Comparison of ENCODE assay signal across 8 cellular contexts in genomic region chr6:138691595-138692057, GRCh38.
DNase-seq lines count a peak whose midpoint lies in the region; ATAC-seq and TF ChIP-seq lines count a peak whose summit lies in the region.

No MANE protein-coding gene starts in this region.

- H3K9ac ChIP-seq in HUES6 (ENCODE audit: low read length) = peak overlapping the region; percentile 93

- peaks cover 5% of the 10 kb centered on the region; the same call in 1 of the 2 replicates for H3K4me1 ChIP-seq in HUES6 (ENCODE audit: control insufficient read depth, insufficient read depth, low read length)
- peaks cover 0 to 3% of the 10 kb centered on the region in 2 donors for H3K4me1 ChIP-seq in ascending aorta
- H3K4me1 ChIP-seq in stomach = peaks cover 0 to 20% (median 13%) of the 10 kb centered on the region in 4 donors

- no peaks in the 10 kb centered on the region for H3K36me3 ChIP-seq in HUES6 (ENCODE audit: control insufficient read depth, insufficient read depth, low read length)
- no peaks in the 10 kb centered on the region for H3K36me3 ChIP-seq in ascending aorta
- H3K36me3 ChIP-seq in stomach = no peaks in the 10 kb centered on the region

- no peak for TF ChIP-seq EP300 in stomach (IDR thresholded peaks at IDR 0.05)

- ATAC-seq in HG03342 (IDR thresholded peaks at IDR 0.05; ENCODE audit: unreplicated experiment) (no peak), GM19328 (IDR thresholded peaks at IDR 0.05; ENCODE audit: unreplicated experiment) (no peak)

- no peak for TF ChIP-seq CTCF in ascending aorta (IDR thresholded peaks at IDR 0.05)
- TF ChIP-seq CTCF in stomach (IDR thresholded peaks at IDR 0.05) = no peak

- TF ChIP-seq POLR2A in stomach (IDR thresholded peaks at IDR 0.05) = no peak

- H3K27me3 ChIP-seq in HUES6 (ENCODE audit: control insufficient read depth, insufficient read depth, low read length) = peaks cover 11% of the 10 kb centered on the region
- H3K27me3 ChIP-seq in ascending aorta = no peaks in the 10 kb centered on the region
- H3K27me3 ChIP-seq in stomach = peaks cover 0 to 6% (median 0%) of the 10 kb centered on the region in 3 donors

- DNase-seq in ELF-1 (ENCODE audit: low read depth, low spot score) (peak; percentile 66), ascending aorta (ENCODE audit: low spot score in 2 of 2) (no peak), iPS-NIHi7 (ENCODE audit: extremely low spot score) (peak; percentile 31), stomach (peak; percentile 35), Kasumi-1 (lab: John Stamatoyannopoulos, UW) (no peak)

- H3K9me3 ChIP-seq in HUES6 (ENCODE audit: control insufficient read depth, insufficient read depth, low read depth, low read length) (no peaks in the 10 kb centered on the region; the same call in 1 of the 2 replicates), ascending aorta (no peaks in the 10 kb centered on the region), stomach (no peaks in the 10 kb centered on the region)

- H3K27ac ChIP-seq in HUES6 (ENCODE audit: low read depth, low read length) = no peak overlapping the region; the same call in 1 of the 2 replicates
- H3K27ac ChIP-seq in ascending aorta = no peak overlapping the region
- peak overlapping the region in 4 of 5 donors; percentile 80 to 89 (median 86) for H3K27ac ChIP-seq in stomach

- 4 to 26% (median 4%) methylated on average over 14 of the region's 14 CpGs for WGBS in stomach, 5 donors

- peak overlapping the region; percentile 92 for H3K4me3 ChIP-seq in HUES6 (ENCODE audit: low read depth, low read length)
- peak overlapping the region; percentile 90 to 98 for H3K4me3 ChIP-seq in ascending aorta
- H3K4me3 ChIP-seq in stomach = peak overlapping the region; percentile 76 to 88 (median 82)

- intact Hi-C loops in ascending aorta (cut with DNase I) = loop anchor here (2.0 to 5.0 kb wide), 2 partner anchors 81 to 99 kb away; partner anchors contain the start of gene CCDC28A
- intact Hi-C loops in stomach (cut with DNase I; ENCODE audit: low total_unique reads) = no loop called here

Comparison
In these comparisons a context has a peak if more than half of its experiments do, and no peak if none do; other contexts are left out.
1. DNase-seq: peak in ELF-1 (single experiment), iPS-NIHi7 (single experiment) and stomach (single experiment); none in ascending aorta (0 of 2) and Kasumi-1 (0 of 2).
2. H3K27ac ChIP-seq: peak in stomach (4 of 5); none in HUES6 (single experiment) and ascending aorta (0 of 2).
3. Peak in every context shown above with its lines, with median percentiles within 50 percentile points of each other: H3K4me3 ChIP-seq.